30 cellular contexts compared by ENCODE assay signal in the genomic region with DNA sequence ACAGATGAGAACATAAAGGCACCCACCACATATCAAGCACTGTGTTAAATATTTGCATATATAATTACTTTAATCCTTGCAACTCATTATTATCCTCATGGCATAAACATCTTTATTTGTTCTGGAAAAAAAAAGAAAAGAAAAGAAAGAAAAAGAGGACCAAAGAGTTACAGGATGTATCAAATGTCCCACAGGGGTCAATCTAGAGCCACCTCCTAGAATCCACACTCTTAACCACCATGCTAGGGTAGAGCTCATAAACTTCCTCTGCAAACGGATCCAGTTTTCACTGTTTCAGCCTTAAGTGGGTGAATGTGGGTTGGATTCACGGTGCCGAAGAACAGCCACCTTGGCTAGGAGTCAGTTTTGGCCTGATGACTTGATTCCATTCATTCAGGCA.
"Had no signal": no experiment of that assay in that cellular context is flagged by ENCODE, and none has a peak within 500 bp of the region (broad histone marks: within the 10 kb centered on the region; RNA-seq: fewer than 3 reads in every experiment).

No MANE protein-coding gene starts in this region.

- H3K9me3 ChIP-seq: neutrophil, ovary, psoas muscle, right lobe of liver, sigmoid colon, stomach, thoracic aorta, tibial artery, upper lobe of left lung, vagina had no signal

- H3K27me3 ChIP-seq: neutrophil, ovary, right lobe of liver, sigmoid colon, stomach, tibial artery, upper lobe of left lung, vagina had no signal

- H3K36me3 Mint-ChIP-seq: naive thymus-derived CD8-positive, alpha-beta T cell; natural killer cell treated with Interleukin-12 subunit alpha and Interleukin-12 subunit beta and Interleukin-15 and Interleukin-18, amount 100 ng/mL, for 72 hours; stimulated activated effector memory CD8-positive, alpha-beta T cell treated with anti-CD3 and anti-CD28 coated beads, Interleukin-12 subunit alpha, Interleukin-12 subunit beta, amount 100 ng/mL, for 72 hours; stimulated activated naive B cell treated with anti-CD40 and anti-IgM and Interleukin-4, amounts not matched to agents 10 μg/mL and 1 μg/mL and 100 μg/mL, for 72 hours had no signal

- H3K9ac ChIP-seq: parathyroid adenoma had no signal

- FAIRE-seq: small intestine, urothelium cell line had no signal

- ATAC-seq: naive thymus-derived CD8-positive, alpha-beta T cell; natural killer cell treated with Interleukin-12 subunit alpha and Interleukin-12 subunit beta and Interleukin-15 and Interleukin-18, amount 100 ng/mL, for 72 hours; psoas muscle; right cardiac atrium; right lobe of liver; stimulated activated effector memory CD8-positive, alpha-beta T cell treated with anti-CD3 and anti-CD28 coated beads, Interleukin-12 subunit alpha, Interleukin-12 subunit beta, amount 100 ng/mL, for 72 hours; stimulated activated naive B cell treated with anti-CD40 and anti-IgM and Interleukin-4, amounts not matched to agents 10 μg/mL and 1 μg/mL and 100 μg/mL, for 72 hours had no signal

- H3K4me1 ChIP-seq: parathyroid adenoma, psoas muscle, sigmoid colon, stomach, tibial artery, upper lobe of left lung, vagina had no signal

- H3K4me1 Mint-ChIP-seq: naive thymus-derived CD8-positive, alpha-beta T cell; nephron progenitor cell; stimulated activated effector memory CD8-positive, alpha-beta T cell treated with anti-CD3 and anti-CD28 coated beads, Interleukin-12 subunit alpha, Interleukin-12 subunit beta, amount 100 ng/mL, for 72 hours had no signal

- H3K36me3 ChIP-seq: neutrophil, ovary, right lobe of liver, sigmoid colon, stomach, thoracic aorta, tibial artery, upper lobe of left lung, vagina had no signal

- H3K4me3 Mint-ChIP-seq: naive thymus-derived CD8-positive, alpha-beta T cell; natural killer cell treated with Interleukin-12 subunit alpha and Interleukin-12 subunit beta and Interleukin-15 and Interleukin-18, amount 100 ng/mL, for 72 hours; nephron progenitor cell; neural crest cell; stimulated activated effector memory CD8-positive, alpha-beta T cell treated with anti-CD3 and anti-CD28 coated beads, Interleukin-12 subunit alpha, Interleukin-12 subunit beta, amount 100 ng/mL, for 72 hours; stimulated activated naive B cell treated with anti-CD40 and anti-IgM and Interleukin-4, amounts not matched to agents 10 μg/mL and 1 μg/mL and 100 μg/mL, for 72 hours; stimulated activated naive CD8-positive, alpha-beta T cell treated with anti-CD3 and anti-CD28 coated beads, Interleukin-15, Interleukin-2, amounts not matched to agents 100 ng/mL and 50 ng/mL, for 24 hours had no signal

- H3K27ac ChIP-seq: neutrophil, ovary, parathyroid adenoma, psoas muscle, right lobe of liver, sigmoid colon, stomach, thoracic aorta, tibial artery, upper lobe of left lung, vagina had no signal

- H2AFZ ChIP-seq: parathyroid adenoma had no signal

- H3K9me3 Mint-ChIP-seq: nephron progenitor cell, neural crest cell had no signal

- H3K27ac Mint-ChIP-seq: naive thymus-derived CD8-positive, alpha-beta T cell; natural killer cell treated with Interleukin-12 subunit alpha and Interleukin-12 subunit beta and Interleukin-15 and Interleukin-18, amount 100 ng/mL, for 72 hours; nephron progenitor cell; progenitor cell of endocrine pancreas; stimulated activated effector memory CD8-positive, alpha-beta T cell treated with anti-CD3 and anti-CD28 coated beads, Interleukin-12 subunit alpha, Interleukin-12 subunit beta, amount 100 ng/mL, for 72 hours; stimulated activated naive B cell treated with anti-CD40 and anti-IgM and Interleukin-4, amounts not matched to agents 10 μg/mL and 1 μg/mL and 100 μg/mL, for 72 hours; stimulated activated naive CD8-positive, alpha-beta T cell treated with anti-CD3 and anti-CD28 coated beads, Interleukin-15, Interleukin-2, amounts not matched to agents 100 ng/mL and 50 ng/mL, for 24 hours had no signal

- H3K4me3 ChIP-seq: ovary, psoas muscle, right lobe of liver, sigmoid colon, stomach, thoracic aorta, tibial artery, upper lobe of left lung, vagina had no signal

- H3K27me3 Mint-ChIP-seq: natural killer cell treated with Interleukin-12 subunit alpha and Interleukin-12 subunit beta and Interleukin-15 and Interleukin-18, amount 100 ng/mL, for 72 hours; stimulated activated naive B cell treated with anti-CD40 and anti-IgM and Interleukin-4, amounts not matched to agents 10 μg/mL and 1 μg/mL and 100 μg/mL, for 72 hours; stimulated activated naive CD8-positive, alpha-beta T cell treated with anti-CD3 and anti-CD28 coated beads, Interleukin-15, Interleukin-2, amounts not matched to agents 100 ng/mL and 50 ng/mL, for 24 hours had no signal

- DNase-seq: naive thymus-derived CD8-positive, alpha-beta T cell; nephron progenitor cell; nucleus accumbens; ovary; posterior cingulate gyrus; psoas muscle; right cardiac atrium; right lobe of liver; sigmoid colon; small intestine; stimulated activated CD4-positive, alpha-beta T cell treated with anti-CD3 and anti-CD28 coated beads, Interleukin-15, amount 100 ng/mL, for 24 hours; stimulated activated CD4-positive, alpha-beta T cell treated with anti-CD3 and anti-CD28 coated beads, Interleukin-2, amount 100 ng/mL, for 24 hours; stimulated activated CD4-positive, alpha-beta T cell treated with anti-CD3 and anti-CD28 coated beads, Interleukin-2, amount 100 ng/mL, for 48 hours; stimulated activated CD4-positive, alpha-beta T cell treated with anti-CD3 and anti-CD28 coated beads, Interleukin-4, amount 100 ng/mL, for 24 hours; stimulated activated naive B cell treated with anti-CD40 and anti-IgM and Interleukin-4, amounts not matched to agents 10 μg/mL and 1 μg/mL and 100 μg/mL, for 72 hours; stimulated activated naive CD4-positive, alpha-beta T cell treated with Interleukin-2 at 50 U/mL for 16 hours; stomach; tibial artery; trophoblast cell; upper lobe of left lung had no signal

- H3K79me2 ChIP-seq: parathyroid adenoma had no signal
